12 cellular contexts compared by ENCODE assay signal in genomic region chr7:36854652-36855051, GRCh38.
"Had no signal": no experiment of that assay in that cellular context is flagged by ENCODE, and none has a peak within 500 bp of the region (broad histone marks: within the 10 kb centered on the region; RNA-seq: fewer than 3 reads in every experiment).

No MANE protein-coding gene starts in this region.

- H3K4me1 ChIP-seq: parathyroid adenoma, tibial artery, uterus had no signal

- H3K27me3 ChIP-seq: neutrophil, tibial artery, uterus had no signal

- H3K36me3 ChIP-seq: uterus had no signal

- H3K9me3 ChIP-seq: neutrophil, tibial artery, uterus had no signal

- H3K27ac ChIP-seq: neutrophil, parathyroid adenoma, tibial artery, uterus had no signal

- H3K4me3 Mint-ChIP-seq: activated T-helper 1 cell treated with anti-CD3 and anti-CD28 coated beads, Interleukin-12 subunit alpha, Interleukin-12 subunit beta, Interleukin-2, Interleukin-4 antibody, amounts not matched to agents 30 ng/mL and 10 ng/mL and 1 ng/mL, durations not matched to agents 14 hours and 24 hours and 36 hours; WTC11 had no signal

- H3K9me3 Mint-ChIP-seq: WTC11 had no signal

- H3K4me3 ChIP-seq: lung, tibial artery, uterus had no signal

- ATAC-seq: WTC11 had no signal

- H3K36me3 Mint-ChIP-seq: WTC11 had no signal

- DNase-seq: activated CD4-positive, alpha-beta T cell treated with anti-CD3 and anti-CD28 coated beads, Interleukin-2, amount 50 U/mL, for 1 hour; midbrain; retina; stimulated activated CD4-positive, alpha-beta T cell treated with anti-CD3 and anti-CD28 coated beads, Interleukin-12 subunit alpha, Interleukin-12 subunit beta, amount 100 ng/mL, for 4 hours; stimulated activated CD4-positive, alpha-beta T cell treated with anti-CD3 and anti-CD28 coated beads, Interleukin-2, amount 100 ng/mL, for 24 hours; tibial artery; uterus had no signal

- H3K27ac Mint-ChIP-seq: activated T-helper 1 cell treated with anti-CD3 and anti-CD28 coated beads, Interleukin-12 subunit alpha, Interleukin-12 subunit beta, Interleukin-2, Interleukin-4 antibody, amounts not matched to agents 30 ng/mL and 10 ng/mL and 1 ng/mL, durations not matched to agents 14 hours and 24 hours and 36 hours; WTC11 had no signal
